Comparison of ENCODE assay signal across 10 cellular contexts in the genomic region with DNA sequence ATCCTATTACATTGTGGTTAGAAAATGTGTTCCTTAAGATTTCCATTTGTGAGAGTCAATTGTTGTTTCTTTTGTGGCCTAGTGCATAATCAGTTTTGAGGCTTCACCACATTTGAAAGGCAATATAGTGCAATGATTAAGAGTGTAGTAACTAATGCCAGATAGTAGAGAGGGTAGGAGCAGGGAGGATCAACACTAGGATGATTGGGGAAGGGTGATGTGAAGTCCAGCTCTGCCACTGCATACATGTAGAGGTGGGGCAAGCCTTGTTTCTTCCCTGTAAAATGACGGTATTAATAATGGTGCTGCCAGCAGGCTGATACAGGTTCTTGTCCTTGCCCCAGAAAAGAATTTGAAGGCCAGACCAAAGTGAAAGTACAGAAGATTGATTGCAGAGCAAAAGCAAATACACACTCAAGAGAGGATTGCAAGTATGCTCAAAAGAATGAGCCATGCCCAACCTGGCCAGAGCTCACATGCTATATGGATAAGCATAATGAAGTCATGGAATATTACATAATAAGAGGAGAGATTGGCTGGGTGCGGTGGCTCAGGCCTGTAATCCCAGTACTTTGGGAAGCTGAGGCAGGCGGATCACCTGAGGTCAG. TPM values are rescaled to one million over a fixed set of nuclear protein-coding genes. Genes with fewer than 3 reads are reported as not detected.
DNase-seq lines count a peak whose midpoint lies in the region; ATAC-seq, FAIRE-seq and TF ChIP-seq lines count a peak whose summit lies in the region.
"Had no signal": no experiment of that assay in that cellular context is flagged by ENCODE, and none has a peak within 500 bp of the region (broad histone marks: within the 10 kb centered on the region; RNA-seq: fewer than 3 reads in every experiment).

No MANE protein-coding gene starts in this region.

- H3K79me2 ChIP-seq in keratinocyte (ENCODE audit: control insufficient read depth, insufficient read depth, low read length): peaks cover 95% of the 10 kb centered on the region

- TF ChIP-seq CTCF in keratinocyte (optimal IDR thresholded peaks at IDR 0.05 in 1 of 3, IDR thresholded peaks at IDR 0.05 in 1 of 3, conservative IDR thresholded peaks at IDR 0.05 in 1 of 3; ENCODE audit: extremely low read depth in 1 of 3, insufficient read depth in 2 of 3, low read length in 3 of 3) (no peak), thoracic aorta (IDR thresholded peaks at IDR 0.05) (no peak)

- no peak for DNase-seq in activated T-cell treated with anti-CD3 and anti-CD28 coated beads, Interleukin-2, amount 50 U/mL, for 4 hours
- no peak for DNase-seq in activated T-cell treated with anti-CD3 and anti-CD28 coated beads, Interleukin-2, amount 50 U/mL, for 48 hours
- DNase-seq in amniotic epithelial cell (ENCODE audit: low read depth): peak; percentile 84
- DNase-seq in keratinocyte (ENCODE audit: low read depth, low spot score): no peak
- no peak for DNase-seq in thoracic aorta (ENCODE audit: low spot score)
- DNase-seq in HuH-7.5 (ENCODE audit: low spot score): no peak
- no peak for DNase-seq in HUDEP-2 (lab: John Stamatoyannopoulos, UW; ENCODE audit: unreplicated experiment in 76 of 76)
- DNase-seq: aorta, retina had no signal

- peak overlapping the region; percentile 11 for H3K27ac ChIP-seq in keratinocyte (ENCODE audit: control insufficient read depth, insufficient read depth, low read length)
- H3K27ac ChIP-seq in thoracic aorta: peak overlapping the region in 1 of 2 donors; percentile 43

- H3K9me3 Mint-ChIP-seq in activated T-cell treated with anti-CD3 and anti-CD28 coated beads, Interleukin-2, amount 50 U/mL, for 4 hours: no peaks in the 10 kb centered on the region

- dilution Hi-C loops in keratinocyte (cut with MboI; ENCODE audit: extremely low pct_ligation_motif_present, low sequenced_read_pairs): no loop called here

- no peaks in the 10 kb centered on the region for H3K9me3 ChIP-seq in keratinocyte (ENCODE audit: control insufficient read depth, low read depth, low read length)
- H3K9me3 ChIP-seq in thoracic aorta: peaks cover 3% of the 10 kb centered on the region

- FAIRE-seq in keratinocyte (lab: Jason Lieb, UNC): peak; percentile 20

- peaks cover 82% of the 10 kb centered on the region for H3K4me1 Mint-ChIP-seq in activated T-cell treated with anti-CD3 and anti-CD28 coated beads, Interleukin-2, amount 50 U/mL, for 4 hours (ENCODE audit: low read depth)

- H3K4me1 ChIP-seq in keratinocyte (ENCODE audit: control insufficient read depth, extremely low read depth, insufficient read depth, low read length) (peaks cover 10% of the 10 kb centered on the region), thoracic aorta (ENCODE audit: control insufficient read depth in 1 of 2, low read depth in 2 of 2) (peaks cover 53 to 57% of the 10 kb centered on the region in 2 donors)

- no peaks in the 10 kb centered on the region for H3K27me3 Mint-ChIP-seq in activated T-cell treated with anti-CD3 and anti-CD28 coated beads, Interleukin-2, amount 50 U/mL, for 4 hours (ENCODE audit: low read depth)

- peaks cover 60% of the 10 kb centered on the region for H3K36me3 Mint-ChIP-seq in activated T-cell treated with anti-CD3 and anti-CD28 coated beads, Interleukin-2, amount 50 U/mL, for 4 hours (ENCODE audit: insufficient read depth)

- no peak overlapping the region for H3K9ac ChIP-seq in keratinocyte (ENCODE audit: control insufficient read depth, extremely low read depth, insufficient read depth, low read length)

- no peak for ATAC-seq in activated T-cell treated with anti-CD3 and anti-CD28 coated beads, Interleukin-2, amount 50 U/mL, for 4 hours
- ATAC-seq in thoracic aorta (ENCODE audit: insufficient number of reproducible peaks, low FRiP score, low read depth) (no peak), GM18867 (IDR thresholded peaks at IDR 0.05; ENCODE audit: unreplicated experiment) (no peak)

- H3K36me3 ChIP-seq in keratinocyte (ENCODE audit: control insufficient read depth in 2 of 2, extremely low read depth in 1 of 2, insufficient read depth in 2 of 2, low read length in 2 of 2) (peaks cover 0 to 3% of the 10 kb centered on the region in 2 experiments), thoracic aorta (peaks cover 1% of the 10 kb centered on the region)

- H3K4me3 Mint-ChIP-seq in activated T-cell treated with anti-CD3 and anti-CD28 coated beads, Interleukin-2, amount 50 U/mL, for 4 hours: peak overlapping the region; percentile 47

- H2AFZ ChIP-seq in keratinocyte (ENCODE audit: control insufficient read depth, low read length): no peak overlapping the region

- H4K20me1 ChIP-seq in keratinocyte (ENCODE audit: control insufficient read depth, extremely low read depth, insufficient read depth, low read length): no peaks in the 10 kb centered on the region

- no peaks in the 10 kb centered on the region for H3K9me1 ChIP-seq in keratinocyte (ENCODE audit: control insufficient read depth, extremely low read depth, insufficient read depth, low read length)

- H3K4me2 ChIP-seq in keratinocyte (ENCODE audit: control insufficient read depth, extremely low read depth, insufficient read depth, low read depth, low read length): peak overlapping the region; percentile 62

- H3K27me3 ChIP-seq in keratinocyte (ENCODE audit: control insufficient read depth, extremely low read depth, insufficient read depth, low read length) (no peaks in the 10 kb centered on the region), thoracic aorta (replicated peaks; ENCODE audit: insufficient read depth) (no peaks in the 10 kb centered on the region)

- H3K4me3 ChIP-seq in keratinocyte (ENCODE audit: control insufficient read depth in 2 of 3, extremely low read depth in 1 of 3, insufficient read depth in 2 of 3, low read depth in 1 of 3, low read length in 3 of 3) (no peak overlapping the region), thoracic aorta (peak overlapping the region; percentile 48)

RNA-seq across cellular contexts. Expression of a gene that starts 8.0 kb away (rescaled TPM):
- total RNA-seq in activated T-cell treated with anti-CD3 and anti-CD28 coated beads, Interleukin-2, amount 50 U/mL, for 4 hours: 10 to 100 TPM; 50.7 to 69.7 (median 54.9) TPM
- polyA plus RNA-seq in keratinocyte: 79.9 to 136 TPM (median 101 TPM) in 3 replicates
- polyA plus RNA-seq in keratinocyte (2011; ENCODE audit: low read depth): 56.4 TPM
- 81.6 and 111 TPM in 2 replicates for polyA plus RNA-seq in keratinocyte (2011; cell fraction: cytosol; rRNA removed)
- 106 and 131 TPM in 2 replicates for polyA plus RNA-seq in keratinocyte (2011; cell fraction: nucleus; rRNA removed)
- polyA plus RNA-seq in keratinocyte (2012; ENCODE audit: low replicate concordance): 29.1 and 91.8 TPM in 2 replicates
- 25.3 to 132 TPM (median 69.6 TPM) in 3 replicates for polyA minus RNA-seq in keratinocyte
- 68.5 TPM for polyA minus RNA-seq in keratinocyte (2011; cell fraction: cytosol; rRNA and poly(A)+ RNA removed)
- polyA minus RNA-seq in keratinocyte (2011; cell fraction: nucleus; rRNA and poly(A)+ RNA removed): 74.2 and 185 TPM in 2 replicates
- 100 to 1,000 TPM; 125 to 193 TPM for total RNA-seq in thoracic aorta
